Comparison of ENCODE assay signal across 1 cellular context in genomic region chr15:100234158-100235029, GRCh38.
TF ChIP-seq lines count a peak whose summit lies in the region.

No MANE protein-coding gene starts in this region.

TF ChIP-seq in HepG2, 621 proteins besides CTCF, POLR2A, EP300 and RAD21 (continued from another document):
- TF ChIP-seq ZNF513 (CRISPR knock-in tag; conservative IDR thresholded peaks at IDR 0.05) = no peak
- TF ChIP-seq ZFP62 (CRISPR knock-in tag; IDR thresholded peaks at IDR 0.05) = no peak
TF ChIP-seq in HepG2: peak in this region for 0.
